Comparison of ENCODE assay signal across 27 cellular contexts in the genomic region with DNA sequence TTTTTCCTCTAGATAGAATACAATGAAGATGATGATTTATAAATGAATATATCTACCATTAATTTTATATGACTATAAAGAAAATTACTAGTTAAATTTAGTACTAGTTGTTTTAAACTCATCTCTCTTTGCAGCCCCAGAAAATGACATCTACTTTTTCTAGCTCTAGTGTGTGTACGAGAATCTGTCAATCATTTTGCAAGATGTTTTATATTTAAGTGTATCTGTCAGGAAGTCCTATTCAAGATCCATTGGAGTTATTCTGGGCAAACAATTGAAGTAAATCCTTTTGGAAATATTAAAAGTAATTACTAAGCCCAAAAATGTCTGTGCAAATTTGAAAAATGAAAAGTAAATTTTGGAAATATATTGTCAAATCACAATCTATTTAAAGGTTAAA.
"Had no signal": no experiment of that assay in that cellular context is flagged by ENCODE, and none has a peak within 500 bp of the region (broad histone marks: within the 10 kb centered on the region; RNA-seq: fewer than 3 reads in every experiment).

No MANE protein-coding gene starts in this region.

- H3K79me2 ChIP-seq: parathyroid adenoma had no signal

- H3K4me3 ChIP-seq: ovary, psoas muscle, right lobe of liver, sigmoid colon, stomach, thoracic aorta, thyroid gland, tibial nerve, upper lobe of left lung, vagina had no signal

- H3K9me3 ChIP-seq: neutrophil, ovary, psoas muscle, right lobe of liver, sigmoid colon, stomach, thoracic aorta, thyroid gland, tibial nerve, upper lobe of left lung, vagina had no signal

- H3K27me3 ChIP-seq: neutrophil, ovary, right lobe of liver, sigmoid colon, stomach, thyroid gland, tibial nerve, upper lobe of left lung, vagina had no signal

- H3K4me1 ChIP-seq: parathyroid adenoma, psoas muscle, right lobe of liver, stomach, thyroid gland, tibial nerve, upper lobe of left lung, vagina had no signal

- ATAC-seq: naive thymus-derived CD4-positive, alpha-beta T cell; natural killer cell; psoas muscle; right cardiac atrium; right lobe of liver; stimulated activated effector memory CD8-positive, alpha-beta T cell treated with anti-CD3 and anti-CD28 coated beads, Interleukin-12 subunit alpha, Interleukin-12 subunit beta, amount 100 ng/mL, for 72 hours; stimulated activated naive B cell treated with anti-CD40 and anti-IgM and Interleukin-4, amounts not matched to agents 10 μg/mL and 1 μg/mL and 100 μg/mL, for 72 hours had no signal

- DNase-seq: naive thymus-derived CD4-positive, alpha-beta T cell; natural killer cell; nucleus accumbens; ovary; posterior cingulate gyrus; psoas muscle; right cardiac atrium; right lobe of liver; sigmoid colon; small intestine; stimulated activated CD4-positive, alpha-beta T cell treated with anti-CD3 and anti-CD28 coated beads, Interleukin-15, amount 100 ng/mL, for 24 hours; stimulated activated CD4-positive, alpha-beta T cell treated with anti-CD3 and anti-CD28 coated beads, Interleukin-2, amount 100 ng/mL, for 24 hours; stimulated activated CD4-positive, alpha-beta T cell treated with anti-CD3 and anti-CD28 coated beads, Interleukin-2, amount 100 ng/mL, for 48 hours; stimulated activated CD4-positive, alpha-beta T cell treated with anti-CD3 and anti-CD28 coated beads, Interleukin-4, amount 100 ng/mL, for 24 hours; stimulated activated naive B cell treated with anti-CD40 and anti-IgM and Interleukin-4, amounts not matched to agents 10 μg/mL and 1 μg/mL and 100 μg/mL, for 72 hours; stimulated activated naive CD4-positive, alpha-beta T cell treated with Interleukin-2 at 50 U/mL for 16 hours; stomach; thyroid gland; trophoblast cell; upper lobe of left lung had no signal

- H2AFZ ChIP-seq: parathyroid adenoma had no signal

- H3K27ac ChIP-seq: neutrophil, ovary, parathyroid adenoma, psoas muscle, right lobe of liver, sigmoid colon, stomach, thoracic aorta, thyroid gland, tibial nerve, upper lobe of left lung, vagina had no signal

- H3K9ac ChIP-seq: parathyroid adenoma had no signal

- FAIRE-seq: small intestine, urothelium cell line had no signal

- H3K36me3 ChIP-seq: neutrophil, ovary, right lobe of liver, sigmoid colon, stomach, thoracic aorta, thyroid gland, tibial nerve, upper lobe of left lung, vagina had no signal
